Comparison of ENCODE assay signal across 1 cellular context in the genomic region with DNA sequence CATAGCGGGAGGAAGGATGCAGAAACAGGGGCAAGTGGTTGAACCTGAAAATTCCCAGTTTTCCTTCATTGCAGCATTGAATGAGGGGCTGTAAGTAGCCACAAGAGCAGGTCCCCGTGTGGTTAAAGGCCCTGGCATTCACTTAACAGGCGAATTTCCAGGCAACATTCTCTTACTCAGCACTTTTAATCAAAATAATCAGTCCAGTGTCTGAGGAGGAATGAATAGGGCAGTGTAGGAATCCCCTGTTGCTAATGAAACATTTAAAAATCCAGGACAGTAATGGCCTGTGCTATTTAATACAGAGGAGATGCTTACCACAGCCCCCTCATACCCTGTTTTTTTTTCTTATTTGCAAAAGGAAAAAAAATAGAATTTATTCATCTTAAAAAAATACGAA.
TF ChIP-seq lines count a peak whose summit lies in the region.

No MANE protein-coding gene starts in this region.

TF ChIP-seq in HepG2, 621 proteins besides CTCF, POLR2A, EP300 and RAD21 (continued from another document):
- TF ChIP-seq TP53 (CRISPR knock-in tag; conservative IDR thresholded peaks at IDR 0.05): no peak
- TF ChIP-seq, protein P1, sequence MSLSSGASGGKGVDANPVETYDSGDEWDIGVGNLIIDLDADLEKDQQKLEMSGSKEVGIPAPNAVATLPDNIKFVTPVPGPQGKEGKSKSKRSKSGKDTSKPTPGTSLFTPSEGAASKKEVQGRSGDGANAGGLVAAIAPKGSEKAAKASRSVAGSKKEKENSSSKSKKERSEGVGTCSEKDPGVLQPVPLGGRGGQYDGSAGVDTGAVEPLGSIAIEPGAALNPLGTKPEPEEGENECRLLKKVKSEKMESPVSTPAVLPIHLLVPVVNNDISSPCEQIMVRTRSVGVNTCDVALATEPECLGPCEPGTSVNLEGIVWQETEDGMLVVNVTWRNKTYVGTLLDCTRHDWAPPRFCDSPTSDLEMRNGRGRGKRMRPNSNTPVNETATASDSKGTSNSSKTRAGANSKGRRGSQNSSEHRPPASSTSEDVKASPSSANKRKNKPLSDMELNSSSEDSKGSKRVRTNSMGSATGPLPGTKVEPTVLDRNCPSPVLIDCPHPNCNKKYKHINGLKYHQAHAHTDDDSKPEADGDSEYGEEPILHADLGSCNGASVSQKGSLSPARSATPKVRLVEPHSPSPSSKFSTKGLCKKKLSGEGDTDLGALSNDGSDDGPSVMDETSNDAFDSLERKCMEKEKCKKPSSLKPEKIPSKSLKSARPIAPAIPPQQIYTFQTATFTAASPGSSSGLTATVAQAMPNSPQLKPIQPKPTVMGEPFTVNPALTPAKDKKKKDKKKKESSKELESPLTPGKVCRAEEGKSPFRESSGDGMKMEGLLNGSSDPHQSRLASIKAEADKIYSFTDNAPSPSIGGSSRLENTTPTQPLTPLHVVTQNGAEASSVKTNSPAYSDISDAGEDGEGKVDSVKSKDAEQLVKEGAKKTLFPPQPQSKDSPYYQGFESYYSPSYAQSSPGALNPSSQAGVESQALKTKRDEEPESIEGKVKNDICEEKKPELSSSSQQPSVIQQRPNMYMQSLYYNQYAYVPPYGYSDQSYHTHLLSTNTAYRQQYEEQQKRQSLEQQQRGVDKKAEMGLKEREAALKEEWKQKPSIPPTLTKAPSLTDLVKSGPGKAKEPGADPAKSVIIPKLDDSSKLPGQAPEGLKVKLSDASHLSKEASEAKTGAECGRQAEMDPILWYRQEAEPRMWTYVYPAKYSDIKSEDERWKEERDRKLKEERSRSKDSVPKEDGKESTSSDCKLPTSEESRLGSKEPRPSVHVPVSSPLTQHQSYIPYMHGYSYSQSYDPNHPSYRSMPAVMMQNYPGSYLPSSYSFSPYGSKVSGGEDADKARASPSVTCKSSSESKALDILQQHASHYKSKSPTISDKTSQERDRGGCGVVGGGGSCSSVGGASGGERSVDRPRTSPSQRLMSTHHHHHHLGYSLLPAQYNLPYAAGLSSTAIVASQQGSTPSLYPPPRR (CRISPR knock-in tag; IDR thresholded peaks at IDR 0.05; ENCODE audit: borderline replicate concordance): no peak
- no peak for TF ChIP-seq ZNF224 (CRISPR knock-in tag; IDR thresholded peaks at IDR 0.05)
- TF ChIP-seq RBAK (CRISPR knock-in tag; IDR thresholded peaks at IDR 0.05): no peak
